In genomic region chr13:24745861-24746617, GRCh38 we compare ENCODE assay signal across 18 cellular contexts. TPM values are rescaled to one million over a fixed set of nuclear protein-coding genes. Genes with fewer than 3 reads are reported as not detected.
DNase-seq lines count a peak whose midpoint lies in the region; ATAC-seq and TF ChIP-seq lines count a peak whose summit lies in the region.
"Had no signal": no experiment of that assay in that cellular context is flagged by ENCODE, and none has a peak within 500 bp of the region (broad histone marks: within the 10 kb centered on the region; RNA-seq: fewer than 3 reads in every experiment).

No MANE protein-coding gene starts in this region.

- H3K4me3 Mint-ChIP-seq in mesothelial cell of epicardium: peak overlapping the region; percentile 73
- H3K4me3 Mint-ChIP-seq: activated B cell treated with CpG ODN at 0.5 μM for 24 hours had no signal

- H3K4me1 ChIP-seq in ACC112 (ENCODE audit: control insufficient read depth, insufficient read depth, low read length, unreplicated experiment): peaks cover 10% of the 10 kb centered on the region

- no peaks in the 10 kb centered on the region for H3K36me3 Mint-ChIP-seq in mesothelial cell of epicardium
- H3K36me3 Mint-ChIP-seq: immature natural killer cell had no signal

- no peak for DNase-seq in dorsolateral prefrontal cortex
- no peak for DNase-seq in mesothelial cell of epicardium (ENCODE audit: low spot score in 2 of 2, unreplicated experiment in 2 of 2)
- DNase-seq in GM10266 (ENCODE audit: extremely low spot score): no peak
- no peak for DNase-seq in DMS114 treated with DMSO at 0.1 percent for 48 hours (lab: John Stamatoyannopoulos, UW; ENCODE audit: unreplicated experiment)
- DNase-seq: activated B cell treated with CpG ODN at 0.5 μM for 24 hours, immature natural killer cell, NCI-H2029, NCI-H526 treated with DMSO at 0.1 percent for 48 hours had no signal

- ATAC-seq in HG03045 (IDR thresholded peaks at IDR 0.05; ENCODE audit: unreplicated experiment): no peak
- no peak for ATAC-seq in GM19452 (IDR thresholded peaks at IDR 0.05; ENCODE audit: unreplicated experiment)

- peaks cover 76% of the 10 kb centered on the region for H3K27me3 Mint-ChIP-seq in mesothelial cell of epicardium (ENCODE audit: low read depth)

- intact Hi-C loops in dorsolateral prefrontal cortex (cut with DNase I): no loop called here

- no peak overlapping the region for H3K27ac Mint-ChIP-seq in mesothelial cell of epicardium
- H3K27ac Mint-ChIP-seq: activated B cell treated with CpG ODN at 0.5 μM for 24 hours, immature natural killer cell had no signal

- H3K9me3 Mint-ChIP-seq in mesothelial cell of epicardium: no peaks in the 10 kb centered on the region
- H3K9me3 Mint-ChIP-seq: activated B cell treated with CpG ODN at 0.5 μM for 24 hours, immature natural killer cell had no signal

- H3K27me3 ChIP-seq in ACC112 (ENCODE audit: insufficient read depth, low read length) (peaks cover 80% of the 10 kb centered on the region), dorsolateral prefrontal cortex (peaks cover 0 to 59% (median 34%) of the 10 kb centered on the region in 45 donors)
- H3K27me3 ChIP-seq: vagina had no signal

- H2AFZ ChIP-seq in ACC112 (ENCODE audit: low read length, unreplicated experiment): no peak overlapping the region

- no peaks in the 10 kb centered on the region for H3K36me3 ChIP-seq in ACC112 (ENCODE audit: insufficient read depth, low read length)
- H3K36me3 ChIP-seq: BLaER1 treated with 17β-estradiol and CSF1 and Interleukin-3, amounts not matched to agents 10 nM and 100 nM; vagina had no signal

- H3K4me3 ChIP-seq in ACC112 (ENCODE audit: low read depth, low read length): peak overlapping the region; percentile 76
- H3K4me3 ChIP-seq in GM12875 (ENCODE audit: low read depth, low read length): peak overlapping the region; percentile 16
- H3K4me3 ChIP-seq in dorsolateral prefrontal cortex: peak overlapping the region in 46 of 59 donors; percentile 4 to 67 (median 49)
- H3K4me3 ChIP-seq: BLaER1 treated with 17β-estradiol and CSF1 and Interleukin-3, amounts not matched to agents 10 nM and 100 nM had no signal

- H3K27ac ChIP-seq in ACC112 (ENCODE audit: low read depth, low read length) (no peak overlapping the region), dorsolateral prefrontal cortex (no peak overlapping the region)
- H3K27ac ChIP-seq: BLaER1 treated with 17β-estradiol and CSF1 and Interleukin-3, amounts not matched to agents 10 nM and 100 nM; HL-60; vagina had no signal

- TF ChIP-seq CTCF in GM12875 (IDR thresholded peaks at IDR 0.05; ENCODE audit: borderline replicate concordance, insufficient read depth, low read depth, low read length) (0 out of 2 replicates have a peak, but pooled peaks have one; percentile 14), dorsolateral prefrontal cortex (IDR thresholded peaks at IDR 0.05 in 54 of 56, conservative IDR thresholded peaks at IDR 0.05 in 2 of 56; ENCODE audit: low read depth in 1 of 56, partially characterized antibody in 56 of 56) (no peak), mesothelial cell of epicardium (IDR thresholded peaks at IDR 0.05; ENCODE audit: unreplicated experiment) (no peak), GM10266 (IDR thresholded peaks at IDR 0.05; ENCODE audit: control insufficient read depth, insufficient read depth, low read depth, missing control alignments) (no peak)

- H3K4me1 Mint-ChIP-seq in mesothelial cell of epicardium: peaks cover 20% of the 10 kb centered on the region

- no peaks in the 10 kb centered on the region for H3K79me2 ChIP-seq in ACC112 (ENCODE audit: control insufficient read depth, insufficient read depth, low read length, unreplicated experiment)

RNA-seq across cellular contexts. Expression of gene RNF17, which starts 17.9 kb away (rescaled TPM):
- 1 to 10 TPM in 7 of 120 experiments, under 1 TPM in 24, not detected in 89; 0.07 to 4.3 (median 0.54) TPM for total RNA-seq in dorsolateral prefrontal cortex
- not detected in 3 replicates for total RNA-seq in mesothelial cell of epicardium
- total RNA-seq: activated B cell treated with CpG ODN at 0.5 μM for 24 hours, Daoy, H4, renal cortical epithelial cell, vagina had no signal

Comparison
In these comparisons a context has a peak if more than half of its experiments do, and no peak if none do; other contexts are left out.
1. H3K4me3 ChIP-seq: peak in every context shown above with its lines; median percentile 76 in ACC112; 49 in dorsolateral prefrontal cortex; 16 in GM12875.